In the genomic region with DNA sequence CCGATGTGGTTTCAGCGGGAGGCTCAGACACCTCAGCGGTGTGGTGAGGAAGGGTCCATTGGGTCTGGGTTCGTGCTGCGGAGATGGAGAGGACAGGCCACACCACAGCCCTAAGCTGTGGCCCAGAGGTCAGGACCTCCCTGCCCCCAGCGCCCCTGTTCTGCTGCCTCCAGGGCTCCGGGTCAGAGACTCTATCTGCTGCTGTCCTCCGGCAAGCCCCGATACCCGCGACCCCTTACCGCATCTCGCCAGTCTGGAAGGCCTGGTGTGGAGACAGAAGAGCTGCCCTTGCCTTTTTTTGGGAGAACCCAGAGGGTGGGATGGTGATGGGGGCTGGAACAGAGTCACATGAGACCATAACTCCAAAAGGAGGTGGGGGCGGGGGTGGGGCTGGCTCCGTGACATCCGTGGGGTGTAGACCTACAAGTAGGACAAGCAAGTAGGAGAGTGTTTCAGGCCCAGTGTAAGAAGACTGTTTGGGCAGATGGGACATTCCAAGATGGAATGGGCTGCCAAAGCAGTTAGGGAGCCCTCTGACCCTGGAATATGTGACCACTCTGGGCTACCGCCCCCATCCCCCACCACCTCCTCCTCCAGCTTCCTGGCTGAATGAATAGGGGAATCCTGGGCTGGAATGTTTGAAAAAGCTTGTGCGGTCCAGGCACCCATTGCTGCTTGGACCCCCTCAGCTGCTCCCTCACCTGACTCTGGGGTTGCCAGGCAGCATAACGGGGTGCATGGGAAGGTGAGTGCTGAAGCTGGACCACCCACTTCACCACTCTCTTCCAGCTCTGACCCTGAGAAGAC, we compare ENCODE assay signal across 8 cellular contexts. TPM values are rescaled to one million over a fixed set of nuclear protein-coding genes. Genes with fewer than 3 reads are reported as not detected.
DNase-seq lines count a peak whose midpoint lies in the region; ATAC-seq and TF ChIP-seq lines count a peak whose summit lies in the region.

No MANE protein-coding gene starts in this region.

- ATAC-seq in GM19351 (IDR thresholded peaks at IDR 0.05; ENCODE audit: unreplicated experiment) (no peak), HG03342 (IDR thresholded peaks at IDR 0.05; ENCODE audit: unreplicated experiment) (no peak)

- H3K4me1 ChIP-seq in left ventricle myocardium inferior (peaks cover 48% of the 10 kb centered on the region), sigmoid colon (peaks cover 0 to 44% (median 37%) of the 10 kb centered on the region in 4 donors)

- H3K27ac ChIP-seq in left ventricle myocardium inferior (replicated peaks) (peak overlapping the region; percentile 73), sigmoid colon (peak overlapping the region; percentile 66 to 82 (median 77))

- no peak for TF ChIP-seq EP300 in sigmoid colon (IDR thresholded peaks at IDR 0.05)

- DNase-seq in left ventricle myocardium inferior = no peak
- DNase-seq in sigmoid colon = peak; percentile 62
- no peak for DNase-seq in MV-4-11 (lab: John Stamatoyannopoulos, UW)
- no peak for DNase-seq in NCI-H128 (lab: John Stamatoyannopoulos, UW; ENCODE audit: unreplicated experiment)

- H3K27me3 ChIP-seq in left ventricle myocardium inferior (ENCODE audit: low read depth) (no peaks in the 10 kb centered on the region), sigmoid colon (no peaks in the 10 kb centered on the region)

- TF ChIP-seq CTCF in GM12875 (IDR thresholded peaks at IDR 0.05; ENCODE audit: borderline replicate concordance, insufficient read depth, low read depth, low read length) (no peak), WI38 (IDR thresholded peaks at IDR 0.05; ENCODE audit: low read depth, low read length) (no peak), left ventricle myocardium inferior (IDR thresholded peaks at IDR 0.05; ENCODE audit: borderline replicate concordance) (no peak), sigmoid colon (IDR thresholded peaks at IDR 0.05) (no peak)

- no peak for TF ChIP-seq POLR2A in sigmoid colon (IDR thresholded peaks at IDR 0.05)

- H3K4me3 ChIP-seq in GM12875 (ENCODE audit: low read depth, low read length) = peak overlapping the region; percentile 70
- H3K4me3 ChIP-seq in WI38 (ENCODE audit: low read depth, low read length) = peak overlapping the region; percentile 87
- peak overlapping the region; percentile 96 for H3K4me3 ChIP-seq in left ventricle myocardium inferior
- peak overlapping the region; percentile 72 to 95 (median 84) for H3K4me3 ChIP-seq in sigmoid colon

- H3K36me3 ChIP-seq in left ventricle myocardium inferior (no peaks in the 10 kb centered on the region), sigmoid colon (no peaks in the 10 kb centered on the region)

- 49 to 55% methylated on average over 19 of the region's 19 CpGs for WGBS in sigmoid colon, 2 donors

- intact Hi-C loops in left ventricle myocardium inferior (cut with micrococcal nuclease) (no loop called here), sigmoid colon (cut with DNase I) (no loop called here)

- H3K9me3 ChIP-seq in left ventricle myocardium inferior (replicated peaks) (no peaks in the 10 kb centered on the region), sigmoid colon (no peaks in the 10 kb centered on the region)

RNA-seq across cellular contexts. Expression of gene XYLT2, which starts 1.4 kb away (rescaled TPM):
- 12.6 TPM for total RNA-seq in left ventricle myocardium inferior
- total RNA-seq in sigmoid colon = 10 to 100 TPM; 16.2 to 27.4 (median 18.3) TPM
- 10 to 100 TPM in 1 of 3 donors, 1 to 10 TPM in 2; 1.8 to 14.5 (median 2.5) TPM for polyA plus RNA-seq in sigmoid colon

RNA-seq across cellular contexts. Expression of gene MRPL27, which starts 25.7 kb away (rescaled TPM):
- 85.0 TPM for total RNA-seq in left ventricle myocardium inferior
- total RNA-seq in sigmoid colon = 10 to 100 TPM; 64.0 to 94.6 (median 75.6) TPM
- 100 to 1,000 TPM; 151 to 234 (median 220) TPM for polyA plus RNA-seq in sigmoid colon

RNA-seq across cellular contexts. Expression of gene EME1, which starts 25.7 kb away (rescaled TPM):
- total RNA-seq in left ventricle myocardium inferior = 0.74 TPM
- under 1 TPM in 1 of 4 donors, not detected in 3; 0.36 TPM for total RNA-seq in sigmoid colon
- polyA plus RNA-seq in sigmoid colon = 1 to 10 TPM in 2 of 3 donors, not detected in 1; 1.2 to 3.5 TPM

RNA-seq across cellular contexts. Expression of gene LRRC59, which starts 50.0 kb away (rescaled TPM):
- total RNA-seq in left ventricle myocardium inferior = 23.7 TPM
- total RNA-seq in sigmoid colon = 10 to 100 TPM; 32.4 to 38.8 (median 35.2) TPM
- polyA plus RNA-seq in sigmoid colon = 100 to 1,000 TPM in 1 of 3 donors, 10 to 100 TPM in 2; 78.1 to 116 (median 84.6) TPM
